In genomic region chr21:41510500-41510899, GRCh38 we compare ENCODE assay signal across 1 cellular context.
TF ChIP-seq lines count a peak whose summit lies in the region.

No MANE protein-coding gene starts in this region.

TF ChIP-seq in HepG2, 621 proteins besides CTCF, POLR2A, EP300 and RAD21 (continued from another document):
- TF ChIP-seq ARID5B (CRISPR knock-in tag; IDR thresholded peaks at IDR 0.05) (0 out of 2 replicates have a peak, but pooled peaks have one; percentile 26), HNF4G (IDR thresholded peaks at IDR 0.05; ENCODE audit: borderline replicate concordance, low read depth, low read length) (peak; percentile 35; the same call in 1 of the 2 replicates), HNF4G (CRISPR knock-in tag; IDR thresholded peaks at IDR 0.05; ENCODE audit: borderline replicate concordance, low read depth) (no peak; the same call in 1 of the 2 replicates), ZKSCAN1 (IDR thresholded peaks at IDR 0.05; ENCODE audit: low read length) (peak; percentile 68; the same call in 1 of the 2 replicates), GLMP (CRISPR knock-in tag; IDR thresholded peaks at IDR 0.05; ENCODE audit: borderline replicate concordance) (no peak), ZNF263 (CRISPR knock-in tag; IDR thresholded peaks at IDR 0.05) (peak; percentile 91), ZFX (CRISPR knock-in tag; IDR thresholded peaks at IDR 0.05; ENCODE audit: low read depth) (0 out of 2 replicates have a peak, but pooled peaks have one; percentile 16), ATM (IDR thresholded peaks at IDR 0.05; ENCODE audit: borderline replicate concordance) (no peak), TBP (CRISPR knock-in tag; IDR thresholded peaks at IDR 0.05) (no peak)
